Comparison of ENCODE assay signal across 27 cellular contexts in the genomic region with DNA sequence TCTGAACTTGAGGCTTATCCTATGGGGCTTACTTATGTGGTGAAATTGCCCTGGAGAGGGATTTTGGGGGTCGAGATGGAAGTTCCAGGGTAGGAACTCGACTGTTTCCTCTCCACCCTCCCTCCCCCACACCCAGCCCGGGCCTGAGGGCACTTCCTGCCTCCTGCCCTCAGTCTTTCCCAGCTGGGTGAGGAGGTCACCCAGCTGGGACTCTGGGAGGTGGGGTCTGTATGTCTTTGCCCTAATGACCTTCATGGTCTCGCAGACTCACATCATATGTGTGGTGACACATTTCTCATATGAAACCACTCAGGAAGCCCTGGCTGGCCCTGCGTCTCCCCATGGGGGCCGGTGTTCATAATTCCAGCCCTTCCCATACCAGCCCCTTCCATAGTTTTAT.
DNase-seq lines count a peak whose midpoint lies in the region.
"Had no signal": no experiment of that assay in that cellular context is flagged by ENCODE, and none has a peak within 500 bp of the region (broad histone marks: within the 10 kb centered on the region; RNA-seq: fewer than 3 reads in every experiment).

No MANE protein-coding gene starts in this region.

- peaks cover 65% of the 10 kb centered on the region for H3K27me3 ChIP-seq in iPS-20b (ENCODE audit: insufficient read depth, low read length)
- H3K27me3 ChIP-seq: transverse colon had no signal

- no peak overlapping the region for H3K27ac ChIP-seq in iPS-20b (ENCODE audit: low read length)
- H3K27ac ChIP-seq: 22Rv1, KMS-11, prostate gland, transverse colon had no signal

- no peaks in the 10 kb centered on the region for H3K36me3 ChIP-seq in iPS-20b (ENCODE audit: insufficient read depth, low read depth, low read length)
- H3K36me3 ChIP-seq: HAP-1, prostate gland, transverse colon had no signal

- no peaks in the 10 kb centered on the region for H3K9me3 ChIP-seq in iPS-20b (ENCODE audit: insufficient read depth, low read depth, low read length)
- H3K9me3 ChIP-seq: HAP-1, prostate gland, transverse colon had no signal

- H3K9ac ChIP-seq in iPS-20b (ENCODE audit: low read depth, low read length) = no peak overlapping the region
- H3K9ac ChIP-seq: KMS-11 had no signal

- H3K4me3 ChIP-seq in iPS-20b (ENCODE audit: low read length) = 0 out of 2 replicates have a peak overlapping the region, but pooled peaks have one; percentile 68
- H3K4me3 ChIP-seq: HAP-1, prostate gland, transverse colon had no signal

- DNase-seq in NCI-H2196 treated with DMSO at 0.1 percent for 48 hours (lab: John Stamatoyannopoulos, UW; ENCODE audit: unreplicated experiment) = peak; percentile 3
- no peak for DNase-seq in NCI-H2196 (lab: John Stamatoyannopoulos, UW; ENCODE audit: unreplicated experiment)
- peak; percentile 58 for DNase-seq in SKM-1 (lab: John Stamatoyannopoulos, UW; ENCODE audit: unreplicated experiment)
- DNase-seq in superior temporal gyrus (ENCODE audit: extremely low spot score) = peak; percentile 2
- no peak for DNase-seq in DMS114 treated with DMSO at 0.1 percent for 48 hours (lab: John Stamatoyannopoulos, UW; ENCODE audit: unreplicated experiment)
- DNase-seq in activated CD8-positive, alpha-beta memory T cell treated with anti-CD3 and anti-CD28 coated beads, Interleukin-2, amount 50 U/mL, for 48 hours = no peak
- no peak for DNase-seq in activated CD4-positive, alpha-beta T cell treated with anti-CD3 and anti-CD28 coated beads, Interleukin-2, amount 50 U/mL, for 4 hours
- DNase-seq: activated CD4-positive, alpha-beta T cell treated with anti-CD3 and anti-CD28 coated beads, Interleukin-2, amount 10 ng/mL, durations not matched to agents 7 days and 5 days; activated effector memory CD4-positive, alpha-beta T cell treated with anti-CD3 and anti-CD28 coated beads, Interleukin-2, amount 50 U/mL, for 16 hours; central memory CD4-positive, alpha-beta T cell; DMS79; kidney glomerular epithelial cell; naive thymus-derived CD8-positive, alpha-beta T cell; NCI-H1092 treated with DMSO at 0.1 percent for 48 hours; NCI-H2081; NCI-H524; Right ventricle myocardium superior; small intestine; stimulated activated CD4-positive, alpha-beta T cell treated with anti-CD3 and anti-CD28 coated beads, Interleukin-2, amount 100 ng/mL, for 48 hours; stimulated activated naive CD4-positive, alpha-beta T cell treated with Interleukin-2 at 50 U/mL for 16 hours; T-helper 1 cell; transverse colon had no signal

- peaks cover 22% of the 10 kb centered on the region for H3K4me1 ChIP-seq in iPS-20b (ENCODE audit: insufficient read depth, low read length)

Comparison
In these comparisons a context has a peak if more than half of its experiments do, and no peak if none do; other contexts are left out.
1. DNase-seq: peak in NCI-H2196 treated with DMSO at 0.1 percent for 48 hours (single experiment), SKM-1 (single experiment) and superior temporal gyrus (single experiment); none in NCI-H2196 (single experiment), DMS114 treated with DMSO at 0.1 percent for 48 hours (single experiment), activated CD8-positive, alpha-beta memory T cell treated with anti-CD3 and anti-CD28 coated beads, Interleukin-2, amount 50 U/mL, for 48 hours (single experiment) and activated CD4-positive, alpha-beta T cell treated with anti-CD3 and anti-CD28 coated beads, Interleukin-2, amount 50 U/mL, for 4 hours (0 of 2).